Comparison of ENCODE assay signal across 8 cellular contexts in genomic region chr9:121278535-121279169, GRCh38. TPM values are rescaled to one million over a fixed set of nuclear protein-coding genes. Genes with fewer than 3 reads are reported as not detected.
DNase-seq lines count a peak whose midpoint lies in the region; ATAC-seq and TF ChIP-seq lines count a peak whose summit lies in the region.

No MANE protein-coding gene starts in this region.

- no peaks in the 10 kb centered on the region for H3K36me3 Mint-ChIP-seq in activated CD4-positive, alpha-beta T cell treated with anti-CD3 and anti-CD28 coated beads for 36 hours (ENCODE audit: low read depth)
- peaks cover 11% of the 10 kb centered on the region for H3K36me3 Mint-ChIP-seq in chondrocyte (ENCODE audit: low read depth)

- peak; percentile 76 for DNase-seq in activated CD4-positive, alpha-beta T cell treated with anti-CD3 and anti-CD28 coated beads for 36 hours
- no peak for DNase-seq in activated CD4-positive, alpha-beta T cell treated with anti-CD3 and anti-CD28 coated beads for 1 hour
- DNase-seq in HT1080 (ENCODE audit: low read depth) = peak; percentile 94
- DNase-seq in SKM-1 treated with dmso at 0.1 percent for 144 hours (lab: John Stamatoyannopoulos, UW; ENCODE audit: unreplicated experiment) = peak; percentile 69
- no peak for DNase-seq in chondrocyte (ENCODE audit: low spot score)
- DNase-seq in left colon = peak; percentile 60 to 70
- peak; percentile 20 for DNase-seq in stimulated activated CD4-positive, alpha-beta T cell treated with anti-CD3 and anti-CD28 coated beads, Interleukin-2, amount 100 ng/mL, for 4 hours (ENCODE audit: low read depth)
- no peak for DNase-seq in NCI-H345 (lab: John Stamatoyannopoulos, UW)

- H3K9me3 Mint-ChIP-seq in activated CD4-positive, alpha-beta T cell treated with anti-CD3 and anti-CD28 coated beads for 36 hours (ENCODE audit: low read depth) = no peaks in the 10 kb centered on the region
- H3K9me3 Mint-ChIP-seq in chondrocyte (ENCODE audit: low read depth) = no peaks in the 10 kb centered on the region

- intact Hi-C loops in activated CD4-positive, alpha-beta T cell treated with anti-CD3 and anti-CD28 coated beads for 36 hours (cut with DNase I, micrococcal nuclease) = loop anchor here in 1 of 2 experiments (1.0 kb wide), 2 partner anchors 42 to 122 kb away; no protein-coding TSS in a partner anchor
- intact Hi-C loops in left colon (cut with DNase I, micrococcal nuclease) = no loop called here

- H3K27me3 Mint-ChIP-seq in activated CD4-positive, alpha-beta T cell treated with anti-CD3 and anti-CD28 coated beads for 36 hours = peaks cover 3% of the 10 kb centered on the region
- no peaks in the 10 kb centered on the region for H3K27me3 Mint-ChIP-seq in chondrocyte (ENCODE audit: low read depth)

- POLR2A ChIA-PET in activated CD4-positive, alpha-beta T cell treated with anti-CD3 and anti-CD28 coated beads for 36 hours (lab: Charles Lee) = no interaction called here

- CTCF ChIA-PET in activated CD4-positive, alpha-beta T cell treated with anti-CD3 and anti-CD28 coated beads for 36 hours (lab: Charles Lee) = interaction anchor here (0.5 to 2.4 kb wide), 30 partner anchors 8 to 1165 kb away, joined by 3 to 29 read pairs (median 4); partner anchors contain the start of genes GSN and RAB14

- H3K4me1 Mint-ChIP-seq in activated CD4-positive, alpha-beta T cell treated with anti-CD3 and anti-CD28 coated beads for 36 hours = peaks cover 11% of the 10 kb centered on the region
- peaks cover 98% of the 10 kb centered on the region for H3K4me1 Mint-ChIP-seq in chondrocyte (ENCODE audit: low read depth)

- H3K4me3 Mint-ChIP-seq in activated CD4-positive, alpha-beta T cell treated with anti-CD3 and anti-CD28 coated beads for 36 hours = no peak overlapping the region
- peak overlapping the region; percentile 60 for H3K4me3 Mint-ChIP-seq in chondrocyte (ENCODE audit: unreplicated experiment)

- peak; percentile 96 for ATAC-seq in activated CD4-positive, alpha-beta T cell treated with anti-CD3 and anti-CD28 coated beads for 36 hours
- peak; percentile 48 for ATAC-seq in left colon

- peak; percentile 96 for TF ChIP-seq CTCF in chondrocyte (IDR thresholded peaks at IDR 0.05)

- H3K27ac Mint-ChIP-seq in activated CD4-positive, alpha-beta T cell treated with anti-CD3 and anti-CD28 coated beads for 36 hours = no peak overlapping the region
- peak overlapping the region; percentile 99 for H3K27ac Mint-ChIP-seq in chondrocyte (ENCODE audit: unreplicated experiment)

RNA-seq across cellular contexts. Expression of gene GSN, which starts 10.7 kb away (rescaled TPM):
- total RNA-seq in activated CD4-positive, alpha-beta T cell treated with anti-CD3 and anti-CD28 coated beads for 36 hours = 1 to 10 TPM; 1.7 to 1.9 TPM
- 66.5 and 75.8 TPM in 2 replicates for total RNA-seq in HT1080 (2014; rRNA removed; shearing (Covaris generic))
- polyA plus RNA-seq in HT1080 (2015; cell fraction: cytosol; rRNA removed) = 84.6 and 86.6 TPM in 2 replicates
- polyA plus RNA-seq in HT1080 (2015; cell fraction: nucleus; rRNA removed) = 263 and 282 TPM in 2 replicates
- total RNA-seq in chondrocyte (260 to 291 TPM (median 290 TPM) in 3 replicates), left colon (100 to 1,000 TPM; 404 to 854 TPM)

Comparison
In these comparisons a context has a peak if more than half of its experiments do, and no peak if none do; other contexts are left out.
1. DNase-seq: peak in activated CD4-positive, alpha-beta T cell treated with anti-CD3 and anti-CD28 coated beads for 36 hours (single experiment), HT1080 (single experiment), SKM-1 treated with dmso at 0.1 percent for 144 hours (single experiment), left colon (2 of 2) and stimulated activated CD4-positive, alpha-beta T cell treated with anti-CD3 and anti-CD28 coated beads, Interleukin-2, amount 100 ng/mL, for 4 hours (single experiment); none in activated CD4-positive, alpha-beta T cell treated with anti-CD3 and anti-CD28 coated beads for 1 hour (single experiment), chondrocyte (single experiment) and NCI-H345 (single experiment).
2. RNA of gene GSN, which starts 10.7 kb away (total RNA-seq): 404 to 854 TPM in left colon, 260 to 291 TPM in chondrocyte and 66.5 to 75.8 TPM in HT1080; 1.7 to 1.9 TPM in activated CD4-positive, alpha-beta T cell treated with anti-CD3 and anti-CD28 coated beads for 36 hours; every median in the first group is over 10 times any median in the second.